ENCODE assay signal across 1 cellular context in genomic region chr16:31879937-31880321, GRCh38.
TF ChIP-seq lines count a peak whose summit lies in the region.

No MANE protein-coding gene starts in this region.

TF ChIP-seq in HepG2, 621 proteins besides CTCF, POLR2A, EP300 and RAD21 (continued from another document):
- TF ChIP-seq, protein P1, sequence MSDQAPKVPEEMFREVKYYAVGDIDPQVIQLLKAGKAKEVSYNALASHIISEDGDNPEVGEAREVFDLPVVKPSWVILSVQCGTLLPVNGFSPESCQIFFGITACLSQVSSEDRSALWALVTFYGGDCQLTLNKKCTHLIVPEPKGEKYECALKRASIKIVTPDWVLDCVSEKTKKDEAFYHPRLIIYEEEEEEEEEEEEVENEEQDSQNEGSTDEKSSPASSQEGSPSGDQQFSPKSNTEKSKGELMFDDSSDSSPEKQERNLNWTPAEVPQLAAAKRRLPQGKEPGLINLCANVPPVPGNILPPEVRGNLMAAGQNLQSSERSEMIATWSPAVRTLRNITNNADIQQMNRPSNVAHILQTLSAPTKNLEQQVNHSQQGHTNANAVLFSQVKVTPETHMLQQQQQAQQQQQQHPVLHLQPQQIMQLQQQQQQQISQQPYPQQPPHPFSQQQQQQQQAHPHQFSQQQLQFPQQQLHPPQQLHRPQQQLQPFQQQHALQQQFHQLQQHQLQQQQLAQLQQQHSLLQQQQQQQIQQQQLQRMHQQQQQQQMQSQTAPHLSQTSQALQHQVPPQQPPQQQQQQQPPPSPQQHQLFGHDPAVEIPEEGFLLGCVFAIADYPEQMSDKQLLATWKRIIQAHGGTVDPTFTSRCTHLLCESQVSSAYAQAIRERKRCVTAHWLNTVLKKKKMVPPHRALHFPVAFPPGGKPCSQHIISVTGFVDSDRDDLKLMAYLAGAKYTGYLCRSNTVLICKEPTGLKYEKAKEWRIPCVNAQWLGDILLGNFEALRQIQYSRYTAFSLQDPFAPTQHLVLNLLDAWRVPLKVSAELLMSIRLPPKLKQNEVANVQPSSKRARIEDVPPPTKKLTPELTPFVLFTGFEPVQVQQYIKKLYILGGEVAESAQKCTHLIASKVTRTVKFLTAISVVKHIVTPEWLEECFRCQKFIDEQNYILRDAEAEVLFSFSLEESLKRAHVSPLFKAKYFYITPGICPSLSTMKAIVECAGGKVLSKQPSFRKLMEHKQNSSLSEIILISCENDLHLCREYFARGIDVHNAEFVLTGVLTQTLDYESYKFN (CRISPR knock-in tag; conservative IDR thresholded peaks at IDR 0.05) = peak; percentile 39
- TF ChIP-seq HNF4A (CRISPR knock-in tag; IDR thresholded peaks at IDR 0.05) = peak; percentile 65
